ENCODE assay signal across 27 cellular contexts in the genomic region with DNA sequence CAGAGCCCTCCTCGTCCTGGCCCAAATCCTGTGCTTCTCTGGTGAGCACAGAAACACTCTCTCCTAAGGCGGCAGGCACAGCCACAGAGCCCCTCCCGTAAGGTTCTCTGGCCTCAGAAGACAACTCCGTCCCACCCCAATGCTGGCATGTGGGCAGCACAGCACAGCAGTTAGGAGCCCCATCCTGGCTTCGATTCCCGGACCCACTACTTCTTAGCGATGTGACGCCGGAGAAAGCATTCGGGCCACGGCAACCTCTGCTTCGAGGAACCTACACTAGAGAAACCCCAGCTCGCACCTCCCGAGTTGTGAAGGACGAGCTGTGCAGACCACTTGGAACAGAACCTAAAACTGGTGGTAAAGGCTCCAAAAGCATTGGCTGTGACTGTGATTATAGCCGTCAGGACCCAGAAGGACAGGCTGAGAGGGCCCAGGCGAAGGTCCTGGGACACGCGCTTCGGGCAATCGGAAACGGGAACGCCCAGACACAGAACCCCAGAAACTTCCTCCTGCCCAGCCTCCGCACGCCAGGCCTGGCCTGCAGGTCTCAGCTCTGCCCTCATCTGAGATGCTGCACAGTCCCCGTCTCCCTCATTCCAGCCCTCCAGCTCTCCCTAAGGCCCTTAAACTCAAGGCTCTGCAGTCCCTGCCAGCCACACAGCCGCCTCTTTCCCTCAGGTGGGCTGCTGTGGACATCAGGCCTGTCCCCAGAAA. TPM values are rescaled to one million over a fixed set of nuclear protein-coding genes. Genes with fewer than 3 reads are reported as not detected.
DNase-seq lines count a peak whose midpoint lies in the region; ATAC-seq and TF ChIP-seq lines count a peak whose summit lies in the region.
"Had no signal": no experiment of that assay in that cellular context is flagged by ENCODE, and none has a peak within 500 bp of the region (broad histone marks: within the 10 kb centered on the region; RNA-seq: fewer than 3 reads in every experiment).

No MANE protein-coding gene starts in this region.

- H3K4me3 Mint-ChIP-seq in activated T-cell treated with anti-CD3 and anti-CD28 coated beads, Interleukin-2, amount 50 U/mL, for 24 hours: no peak overlapping the region
- peak overlapping the region in 1 of 2 donors; percentile 22 for H3K4me3 Mint-ChIP-seq in activated T-cell treated with anti-CD3 and anti-CD28 coated beads, Interleukin-2, amount 50 U/mL, for 72 hours
- H3K4me3 Mint-ChIP-seq in H9: no peak overlapping the region
- H3K4me3 Mint-ChIP-seq in activated CD8-positive, alpha-beta T cell treated with anti-CD3 and anti-CD28 coated beads, Interleukin-2, amount 10 ng/mL, durations not matched to agents 7 days and 5 days: no peak overlapping the region
- H3K4me3 Mint-ChIP-seq: nephron progenitor cell had no signal

- peak overlapping the region; percentile 95 for H3K27ac Mint-ChIP-seq in activated T-cell treated with anti-CD3 and anti-CD28 coated beads, Interleukin-2, amount 50 U/mL, for 24 hours
- H3K27ac Mint-ChIP-seq in activated T-cell treated with anti-CD3 and anti-CD28 coated beads, Interleukin-2, amount 50 U/mL, for 72 hours: no peak overlapping the region
- H3K27ac Mint-ChIP-seq in H9: peak overlapping the region in 2 of 3 experiments; percentile 23 to 59; a peak in 2 of 7 replicates
- peak overlapping the region; percentile 87 for H3K27ac Mint-ChIP-seq in activated CD8-positive, alpha-beta T cell treated with anti-CD3 and anti-CD28 coated beads, Interleukin-2, amount 10 ng/mL, durations not matched to agents 7 days and 5 days
- H3K27ac Mint-ChIP-seq: nephron progenitor cell had no signal

- POLR2A ChIA-PET in activated CD8-positive, alpha-beta T cell treated with anti-CD3 and anti-CD28 coated beads, Interleukin-2, amount 10 ng/mL, durations not matched to agents 7 days and 5 days (lab: Charles Lee): no interaction called here

- H4K91ac ChIP-seq in H9 (ENCODE audit: insufficient read length, low read depth, low read length): no peak overlapping the region

- H2BK5ac ChIP-seq in H9 (ENCODE audit: insufficient read length, low read length): no peak overlapping the region
- H2BK5ac ChIP-seq in mesendoderm (ENCODE audit: low read length): no peak overlapping the region

- no peak overlapping the region for H3K18ac ChIP-seq in H9 (ENCODE audit: insufficient read length, low read depth, low read length)
- H3K18ac ChIP-seq in mesendoderm (ENCODE audit: low read length): no peak overlapping the region

- no peaks in the 10 kb centered on the region for H3K4me1 ChIP-seq in H9 (ENCODE audit: insufficient read depth, low read length)
- H3K4me1 ChIP-seq in mesendoderm (ENCODE audit: control insufficient read depth, low read depth, low read length): no peaks in the 10 kb centered on the region

- no peak overlapping the region for H3K14ac ChIP-seq in H9 (ENCODE audit: insufficient read depth, low read length)

- H3K9ac ChIP-seq in H9 (ENCODE audit: extremely low read depth, insufficient read length, low read length) (no peak overlapping the region), mesendoderm (ENCODE audit: low read length) (no peak overlapping the region)
- H3K9ac ChIP-seq: parathyroid adenoma had no signal

- no peak overlapping the region for H2BK12ac ChIP-seq in H9 (ENCODE audit: insufficient read length, low read depth, low read length)

- no peak overlapping the region for H3T11ph ChIP-seq in H9 (ENCODE audit: low read length)

- H3K4me2 ChIP-seq in H9 (ENCODE audit: insufficient read depth, insufficient read length, low read length) (no peak overlapping the region), mesendoderm (ENCODE audit: low read length) (no peak overlapping the region)

- H3K27me3 Mint-ChIP-seq in activated T-cell treated with anti-CD3 and anti-CD28 coated beads, Interleukin-2, amount 50 U/mL, for 24 hours: no peaks in the 10 kb centered on the region
- no peaks in the 10 kb centered on the region for H3K27me3 Mint-ChIP-seq in activated T-cell treated with anti-CD3 and anti-CD28 coated beads, Interleukin-2, amount 50 U/mL, for 72 hours (ENCODE audit: low read depth)
- no peaks in the 10 kb centered on the region for H3K27me3 Mint-ChIP-seq in H9 (ENCODE audit: low read depth)
- H3K27me3 Mint-ChIP-seq in activated CD8-positive, alpha-beta T cell treated with anti-CD3 and anti-CD28 coated beads, Interleukin-2, amount 10 ng/mL, durations not matched to agents 7 days and 5 days (ENCODE audit: low read depth): no peaks in the 10 kb centered on the region

- no peak for ATAC-seq in activated T-cell treated with anti-CD3 and anti-CD28 coated beads, Interleukin-2, amount 50 U/mL, for 72 hours (replicated peaks in 1 of 2)
- no peak for ATAC-seq in activated CD8-positive, alpha-beta T cell treated with anti-CD3 and anti-CD28 coated beads, Interleukin-2, amount 10 ng/mL, durations not matched to agents 7 days and 5 days

- no peak for TF ChIP-seq CTCF in H9 (conservative IDR thresholded peaks at IDR 0.05)

- no peak overlapping the region for H3K56ac ChIP-seq in H9 (ENCODE audit: insufficient read length, low read depth, low read length)
- no peak overlapping the region for H3K56ac ChIP-seq in mesendoderm (ENCODE audit: low read length)

- H3K4me3 ChIP-seq in mesendoderm (ENCODE audit: low read length): no peak overlapping the region
- H3K4me3 ChIP-seq: coronary artery, esophagus squamous epithelium, MG63, Peyer's patch, spleen, transverse colon had no signal

- no peak overlapping the region for H2AFZ ChIP-seq in H9 (ENCODE audit: low read length)
- H2AFZ ChIP-seq: parathyroid adenoma had no signal

- H3K27ac ChIP-seq in H9 (ENCODE audit: insufficient read length, low read depth, low read length) (no peak overlapping the region), mesendoderm (ENCODE audit: low read depth, low read length) (no peak overlapping the region)
- H3K27ac ChIP-seq: coronary artery, Peyer's patch, spleen, transverse colon had no signal

- no peak overlapping the region for H4K8ac ChIP-seq in H9 (replicated peaks; ENCODE audit: insufficient read length, low read depth, low read length)
- no peak overlapping the region for H4K8ac ChIP-seq in mesendoderm (ENCODE audit: low read depth, low read length)

- H2BK120ac ChIP-seq in H9 (ENCODE audit: low read depth, low read length, poor library complexity, severe bottlenecking) (no peak overlapping the region), mesendoderm (ENCODE audit: low read depth, low read length) (no peak overlapping the region)

- no peaks in the 10 kb centered on the region for H3K9me3 ChIP-seq in H9 (ENCODE audit: control insufficient read depth, low read depth, low read length)
- H3K9me3 ChIP-seq: BE2C, esophagus squamous epithelium, MG63, Peyer's patch, spleen, transverse colon had no signal

- H2AK5ac ChIP-seq in H9 (ENCODE audit: insufficient read length, low read length): no peak overlapping the region
- H2AK5ac ChIP-seq in mesendoderm (ENCODE audit: low read length): no peak overlapping the region

- H2BK15ac ChIP-seq in H9 (ENCODE audit: low read depth, low read length) (no peak overlapping the region), mesendoderm (replicated peaks; ENCODE audit: low read depth) (no peak overlapping the region)

- WGBS in H9 (ENCODE audit: extremely low coverage, insufficient read length, low lambda C conversion rate): no CpG with 5 or more reads among the region's 27 CpGs
- no CpG with 5 or more reads among the region's 27 CpGs for WGBS in mesendoderm (ENCODE audit: extremely low coverage, insufficient coverage, low lambda C conversion rate)

- DNase-seq in activated T-cell treated with anti-CD3 and anti-CD28 coated beads, Interleukin-2, amount 50 U/mL, for 24 hours: no peak
- DNase-seq in activated T-cell treated with anti-CD3 and anti-CD28 coated beads, Interleukin-2, amount 50 U/mL, for 72 hours: no peak
- DNase-seq in H9 (no peak), mesendoderm (no peak), ecto neural progenitor cell (ENCODE audit: low spot score) (no peak), activated gamma-delta T cell (lab: John Stamatoyannopoulos, UW) (no peak), NCI-H226 (no peak)
- no peak for DNase-seq in activated CD8-positive, alpha-beta T cell treated with anti-CD3 and anti-CD28 coated beads, Interleukin-2, amount 10 ng/mL, durations not matched to agents 7 days and 5 days
- DNase-seq: ACHN; activated CD8-positive, alpha-beta memory T cell treated with anti-CD3 and anti-CD28 coated beads, Interleukin-2, amount 50 U/mL, for 48 hours; activated effector memory CD4-positive, alpha-beta T cell treated with anti-CD3 and anti-CD28 coated beads, Interleukin-2, amount 50 U/mL, for 16 hours; esophagus squamous epithelium; foreskin melanocyte; GDM1; KBM-7; left cardiac atrium; MG63; NCI-H1105 treated with DMSO at 0.1 percent for 48 hours; NCI-H2029; Peyer's patch; spleen; transverse colon had no signal

- H3K79me2 ChIP-seq in H9 (ENCODE audit: insufficient read depth, low read length) (no peaks in the 10 kb centered on the region), mesendoderm (ENCODE audit: control insufficient read depth, insufficient read depth, low read length) (no peaks in the 10 kb centered on the region)
- H3K79me2 ChIP-seq: parathyroid adenoma had no signal

- no peaks in the 10 kb centered on the region for H3K27me3 ChIP-seq in H9 (ENCODE audit: insufficient read depth, low read length)
- H3K27me3 ChIP-seq in mesendoderm (ENCODE audit: insufficient read depth, low read length, poor library complexity): no peaks in the 10 kb centered on the region
- H3K27me3 ChIP-seq: BE2C, esophagus squamous epithelium, MG63, Peyer's patch, transverse colon had no signal

- H3K23ac ChIP-seq in H9 (ENCODE audit: insufficient read length, low read depth, low read length) (no peak overlapping the region), mesendoderm (ENCODE audit: low read length) (peak overlapping the region; percentile 80)

- no peaks in the 10 kb centered on the region for H3K79me1 ChIP-seq in H9 (ENCODE audit: insufficient read depth, low read depth, low read length, poor library complexity, severe bottlenecking)
- H3K79me1 ChIP-seq in mesendoderm (ENCODE audit: low read length): no peaks in the 10 kb centered on the region

- H3K4me1 Mint-ChIP-seq in activated T-cell treated with anti-CD3 and anti-CD28 coated beads, Interleukin-2, amount 50 U/mL, for 24 hours (ENCODE audit: low read depth): peaks cover 41% of the 10 kb centered on the region
- peaks cover 35% of the 10 kb centered on the region for H3K4me1 Mint-ChIP-seq in activated T-cell treated with anti-CD3 and anti-CD28 coated beads, Interleukin-2, amount 50 U/mL, for 72 hours (ENCODE audit: low read depth)
- H3K4me1 Mint-ChIP-seq in H9: peaks cover 11 to 12% of the 10 kb centered on the region in 2 experiments
- peaks cover 38% of the 10 kb centered on the region for H3K4me1 Mint-ChIP-seq in activated CD8-positive, alpha-beta T cell treated with anti-CD3 and anti-CD28 coated beads, Interleukin-2, amount 10 ng/mL, durations not matched to agents 7 days and 5 days (ENCODE audit: low read depth)

- no peak overlapping the region for H3K4ac ChIP-seq in H9 (ENCODE audit: low read depth, low read length)
- no peak overlapping the region for H3K4ac ChIP-seq in mesendoderm (ENCODE audit: low read depth, low read length)

- H2BK20ac ChIP-seq in H9 (ENCODE audit: low read depth, low read length, poor library complexity, severe bottlenecking): no peak overlapping the region

- H3K9me3 Mint-ChIP-seq in activated T-cell treated with anti-CD3 and anti-CD28 coated beads, Interleukin-2, amount 50 U/mL, for 24 hours: no peaks in the 10 kb centered on the region
- H3K9me3 Mint-ChIP-seq in activated T-cell treated with anti-CD3 and anti-CD28 coated beads, Interleukin-2, amount 50 U/mL, for 72 hours: no peaks in the 10 kb centered on the region
- no peaks in the 10 kb centered on the region for H3K9me3 Mint-ChIP-seq in H9
- H3K9me3 Mint-ChIP-seq in activated CD8-positive, alpha-beta T cell treated with anti-CD3 and anti-CD28 coated beads, Interleukin-2, amount 10 ng/mL, durations not matched to agents 7 days and 5 days (ENCODE audit: insufficient read depth): no peaks in the 10 kb centered on the region
- H3K9me3 Mint-ChIP-seq: nephron progenitor cell had no signal

- H4K5ac ChIP-seq in H9 (ENCODE audit: insufficient read length, low read depth, low read length) (no peak overlapping the region), mesendoderm (ENCODE audit: low read length) (no peak overlapping the region)

- H4K20me1 ChIP-seq in H9 (ENCODE audit: control insufficient read depth, insufficient read depth, insufficient read length): no peaks in the 10 kb centered on the region

- H3K23me2 ChIP-seq in H9 (ENCODE audit: insufficient read length, low read depth, low read length, poor library complexity, severe bottlenecking): no peaks in the 10 kb centered on the region

- CTCF ChIA-PET in activated CD8-positive, alpha-beta T cell treated with anti-CD3 and anti-CD28 coated beads, Interleukin-2, amount 10 ng/mL, durations not matched to agents 7 days and 5 days (lab: Charles Lee): no interaction called here

- H3K36me3 ChIP-seq in mesendoderm (ENCODE audit: control insufficient read depth, insufficient read depth, low read length): no peaks in the 10 kb centered on the region
- H3K36me3 ChIP-seq: Peyer's patch, transverse colon had no signal

- H3K36me3 Mint-ChIP-seq in activated T-cell treated with anti-CD3 and anti-CD28 coated beads, Interleukin-2, amount 50 U/mL, for 24 hours (ENCODE audit: low read depth): peaks cover 73% of the 10 kb centered on the region
- peaks cover 0 to 8% of the 10 kb centered on the region in 2 donors for H3K36me3 Mint-ChIP-seq in activated T-cell treated with anti-CD3 and anti-CD28 coated beads, Interleukin-2, amount 50 U/mL, for 72 hours (ENCODE audit: insufficient read depth in 2 of 2)
- peaks cover 32 to 42% (median 36%) of the 10 kb centered on the region in 3 experiments; a peak in 6 of 7 replicates for H3K36me3 Mint-ChIP-seq in H9 (ENCODE audit: insufficient read depth in 1 of 3, low read depth in 3 of 3)
- H3K36me3 Mint-ChIP-seq in activated CD8-positive, alpha-beta T cell treated with anti-CD3 and anti-CD28 coated beads, Interleukin-2, amount 10 ng/mL, durations not matched to agents 7 days and 5 days (ENCODE audit: low read depth): peaks cover 56% of the 10 kb centered on the region

RNA-seq across cellular contexts. Expression of gene IGSF9B, which starts 26.6 kb away (rescaled TPM):
- 10 to 100 TPM; 81.8 to 87.0 TPM for total RNA-seq in activated T-cell treated with anti-CD3 and anti-CD28 coated beads, Interleukin-2, amount 50 U/mL, for 72 hours
- 25.7 and 26.3 TPM in 2 replicates for total RNA-seq in H9 (2021)
- total RNA-seq in activated CD8-positive, alpha-beta T cell treated with anti-CD3 and anti-CD28 coated beads, Interleukin-2, amount 10 ng/mL, durations not matched to agents 7 days and 5 days: 100 to 1,000 TPM in 1 of 2 experiments, 10 to 100 TPM in 1; 96.3 to 118 TPM
- 8.4 TPM for polyA plus RNA-seq in mesendoderm (2013, experiment 1 of 2)
- 7.0 TPM for polyA plus RNA-seq in mesendoderm (2013, experiment 2 of 2)
- total RNA-seq: lung microvascular endothelial cell had no signal
